18 cellular contexts compared by ENCODE assay signal in the genomic region with DNA sequence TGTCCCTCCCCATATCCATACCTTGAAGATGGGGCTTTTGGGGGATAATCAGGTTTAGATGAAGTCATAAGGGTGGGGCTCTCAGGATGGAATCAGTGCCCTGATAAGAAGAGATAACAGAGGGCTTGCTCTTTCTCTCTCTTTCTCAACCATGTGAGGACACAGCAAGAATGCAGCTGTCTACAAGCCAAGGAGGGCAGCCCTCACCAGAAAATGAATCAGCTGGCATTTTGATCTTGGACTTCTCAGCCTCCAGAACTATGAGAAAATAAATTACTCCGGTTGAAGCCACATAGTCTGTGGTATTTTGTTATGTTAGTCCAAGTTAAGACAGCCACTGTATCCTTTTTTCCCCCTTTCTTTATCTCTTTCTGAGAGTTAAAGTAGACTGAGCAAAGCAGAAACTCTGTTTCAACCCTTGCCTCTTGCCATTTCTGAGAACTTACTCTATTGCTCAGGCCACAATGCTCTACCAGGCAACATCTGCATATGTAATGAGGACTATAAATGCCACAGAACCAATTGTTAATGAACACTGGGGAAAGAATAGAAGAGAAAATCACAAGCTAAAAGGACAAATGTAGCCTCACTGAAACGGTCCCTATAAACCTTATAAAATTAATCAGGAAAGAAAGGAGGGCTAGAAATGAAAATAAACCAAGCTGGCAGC. TPM values are rescaled to one million over a fixed set of nuclear protein-coding genes. Genes with fewer than 3 reads are reported as not detected.
DNase-seq lines count a peak whose midpoint lies in the region; ATAC-seq and TF ChIP-seq lines count a peak whose summit lies in the region.
"Had no signal": no experiment of that assay in that cellular context is flagged by ENCODE, and none has a peak within 500 bp of the region (broad histone marks: within the 10 kb centered on the region; RNA-seq: fewer than 3 reads in every experiment).

No MANE protein-coding gene starts in this region.

- no peaks in the 10 kb centered on the region for H4K20me1 ChIP-seq in IMR-90 (ENCODE audit: insufficient read depth, low read length)

- peaks cover 3% of the 10 kb centered on the region for H3K9me3 ChIP-seq in IMR-90 (ENCODE audit: control insufficient read depth, insufficient read depth, low read length)
- H3K9me3 ChIP-seq in effector memory CD4-positive, alpha-beta T cell (ENCODE audit: control insufficient read depth, low read length), result no peaks in the 10 kb centered on the region
- H3K9me3 ChIP-seq: heart right ventricle, suprapubic skin had no signal

- DNase-seq in EH (ENCODE audit: low read depth) (peak; percentile 75), IMR-90 (peak; percentile 62), astrocyte of the hippocampus (ENCODE audit: low read depth, low spot score) (peak; percentile 62), mesendoderm (peak; percentile 57), UCSD-AML1 (lab: John Stamatoyannopoulos, UW; ENCODE audit: unreplicated experiment) (no peak)
- DNase-seq in effector memory CD4-positive, alpha-beta T cell, result no peak
- DNase-seq: anterior cingulate cortex; CD4-positive, CD25-positive, alpha-beta regulatory T cell; effector CD8-positive, alpha-beta T cell; GDM1; heart right ventricle; NCI-H1092 treated with DMSO at 0.1 percent for 48 hours; NCI-H446; T-helper 17 cell had no signal

- no peaks in the 10 kb centered on the region for H3K79me2 ChIP-seq in mesendoderm (ENCODE audit: control insufficient read depth, insufficient read depth, low read length)

- peak overlapping the region; percentile 22; the same call in 1 of the 2 replicates for H3K4me2 ChIP-seq in IMR-90 (ENCODE audit: low read depth, low read length)
- H3K4me2 ChIP-seq in mesendoderm (ENCODE audit: low read length), result no peak overlapping the region

- H3K9ac ChIP-seq in IMR-90 (ENCODE audit: low read depth, low read length) (no peak overlapping the region), mesendoderm (ENCODE audit: low read length) (no peak overlapping the region)

- H2AK5ac ChIP-seq in IMR-90 (ENCODE audit: low read depth, low read length) (no peak overlapping the region; the same call in 1 of the 2 replicates), mesendoderm (ENCODE audit: low read length) (no peak overlapping the region)

- H3K79me1 ChIP-seq in IMR-90 (ENCODE audit: low read depth in 1 of 2, low read length in 2 of 2) (no peaks in the 10 kb centered on the region), mesendoderm (ENCODE audit: low read length) (no peaks in the 10 kb centered on the region)

- H3K27ac ChIP-seq in IMR-90 (ENCODE audit: insufficient read depth, low read length), result no peak overlapping the region
- H3K27ac ChIP-seq in mesendoderm (ENCODE audit: low read depth, low read length), result no peak overlapping the region
- H3K27ac ChIP-seq in effector memory CD4-positive, alpha-beta T cell (ENCODE audit: insufficient read depth, low read length, poor library complexity, severe bottlenecking), result no peak overlapping the region
- H3K27ac ChIP-seq: heart right ventricle, suprapubic skin had no signal

- H2BK15ac ChIP-seq in IMR-90 (ENCODE audit: low read depth, low read length), result no peak overlapping the region
- no peak overlapping the region for H2BK15ac ChIP-seq in mesendoderm (replicated peaks; ENCODE audit: low read depth)

- TF ChIP-seq POLR2A in IMR-90 (IDR thresholded peaks at IDR 0.05; ENCODE audit: low read depth, low read length), result no peak

- POLR2A ChIA-PET in IMR-90 (lab: Charles Lee; ENCODE audit: unreplicated experiment), result interaction anchor here (0.7 kb wide), 1 partner anchor 50 kb away, joined by 3 read pairs; no protein-coding TSS in a partner anchor

- dilution Hi-C loops in IMR-90 (cut with HindIII; ENCODE audit: low sequenced_read_pairs, unreplicated experiment), result no loop called here

- no peak for TF ChIP-seq CTCF in IMR-90 (conservative IDR thresholded peaks at IDR 0.05; ENCODE audit: low read depth, low read length)

- 0 out of 2 replicates have a peak overlapping the region, but pooled peaks have one; percentile 19 for H3K14ac ChIP-seq in IMR-90 (replicated peaks; ENCODE audit: low read depth, low read length)

- H2BK20ac ChIP-seq in IMR-90 (ENCODE audit: low read depth, low read length), result no peak overlapping the region

- in situ Hi-C loops in IMR-90 (cut with MboI; ENCODE audit: low sequenced_read_pairs), result no loop called here

- H4K91ac ChIP-seq in IMR-90 (ENCODE audit: insufficient read depth, low read depth, low read length), result no peak overlapping the region

- CTCF ChIA-PET in IMR-90 (lab: Yijun Ruan, JAX), result interaction anchor here (0.7 kb wide), 1 partner anchor 580 kb away, joined by 3 read pairs; no protein-coding TSS in a partner anchor

- H2BK120ac ChIP-seq in IMR-90 (ENCODE audit: low read depth, low read length) (no peak overlapping the region), mesendoderm (ENCODE audit: low read depth, low read length) (no peak overlapping the region)

- no peak overlapping the region for H2AFZ ChIP-seq in IMR-90 (replicated peaks; ENCODE audit: low read length, poor library complexity)

- H3K27me3 ChIP-seq in IMR-90 (ENCODE audit: control insufficient read depth, insufficient read depth, low read length) (no peaks in the 10 kb centered on the region), mesendoderm (ENCODE audit: insufficient read depth, low read length, poor library complexity) (no peaks in the 10 kb centered on the region)
- H3K27me3 ChIP-seq in effector memory CD4-positive, alpha-beta T cell (replicated peaks; ENCODE audit: control insufficient read depth, insufficient read depth, low read length, poor library complexity, severe bottlenecking), result no peaks in the 10 kb centered on the region
- H3K27me3 ChIP-seq: heart right ventricle, suprapubic skin had no signal

- peaks cover 3% of the 10 kb centered on the region; the same call in 1 of the 2 replicates for H3K9me1 ChIP-seq in IMR-90 (ENCODE audit: insufficient read depth, low read length)

- H3K23ac ChIP-seq in IMR-90 (ENCODE audit: low read depth, low read length), result no peak overlapping the region
- no peak overlapping the region for H3K23ac ChIP-seq in mesendoderm (ENCODE audit: low read length)

- no peak for TF ChIP-seq RAD21 in IMR-90 (IDR thresholded peaks at IDR 0.05; ENCODE audit: low read length)

- H2BK5ac ChIP-seq in IMR-90 (ENCODE audit: low read depth, low read length, poor library complexity, severe bottlenecking) (peak overlapping the region; percentile 64), mesendoderm (ENCODE audit: low read length) (no peak overlapping the region)

- H3K4me3 ChIP-seq in IMR-90 (ENCODE audit: insufficient read depth, low read depth, low read length) (no peak overlapping the region), mesendoderm (ENCODE audit: low read length) (no peak overlapping the region)
- no peak overlapping the region for H3K4me3 ChIP-seq in effector memory CD4-positive, alpha-beta T cell (ENCODE audit: insufficient read depth, low read depth, low read length, poor library complexity, severe bottlenecking)
- H3K4me3 ChIP-seq: heart right ventricle, suprapubic skin had no signal

- no peak overlapping the region for H3K4ac ChIP-seq in IMR-90 (ENCODE audit: low read depth, low read length)
- no peak overlapping the region for H3K4ac ChIP-seq in mesendoderm (ENCODE audit: low read depth, low read length)

- H4K8ac ChIP-seq in IMR-90 (ENCODE audit: low read depth in 2 of 2, low read length in 2 of 2) (no peak overlapping the region), mesendoderm (ENCODE audit: low read depth, low read length) (no peak overlapping the region)

- no CpG with 5 or more reads among the region's 2 CpGs for WGBS in IMR-90 (ENCODE audit: extremely low coverage in 2 of 2, insufficient read length in 1 of 2), 2 experiments
- no CpG with 5 or more reads among the region's 2 CpGs for WGBS in mesendoderm (ENCODE audit: extremely low coverage, insufficient coverage, low lambda C conversion rate)

- H4K5ac ChIP-seq in IMR-90 (ENCODE audit: low read depth, low read length) (no peak overlapping the region), mesendoderm (ENCODE audit: low read length) (no peak overlapping the region)

- H3K18ac ChIP-seq in IMR-90 (ENCODE audit: low read depth, low read length), result peak overlapping the region; percentile 65; the same call in 1 of the 2 replicates
- no peak overlapping the region for H3K18ac ChIP-seq in mesendoderm (ENCODE audit: low read length)

- H3K36me3 ChIP-seq in IMR-90 (ENCODE audit: control insufficient read depth, insufficient read depth, low read length) (no peaks in the 10 kb centered on the region), mesendoderm (ENCODE audit: control insufficient read depth, insufficient read depth, low read length) (no peaks in the 10 kb centered on the region)
- H3K36me3 ChIP-seq in effector memory CD4-positive, alpha-beta T cell (ENCODE audit: control insufficient read depth, insufficient read depth, low read length), result no peaks in the 10 kb centered on the region

- no peak overlapping the region for H3K56ac ChIP-seq in IMR-90 (ENCODE audit: extremely low read depth, insufficient read depth, low read length)
- no peak overlapping the region for H3K56ac ChIP-seq in mesendoderm (ENCODE audit: low read length)

- no TSS peak for BruUV-seq in IMR-90 (replicated peaks; lab: Mats Ljungman, UMichigan)

- no peak overlapping the region for H2AK9ac ChIP-seq in IMR-90 (replicated peaks; ENCODE audit: low read depth, low read length, poor library complexity)

- H3K4me1 ChIP-seq in IMR-90 (ENCODE audit: control insufficient read depth, insufficient read depth, low read length), result peaks cover 9% of the 10 kb centered on the region
- no peaks in the 10 kb centered on the region for H3K4me1 ChIP-seq in mesendoderm (ENCODE audit: control insufficient read depth, low read depth, low read length)
- H3K4me1 ChIP-seq in effector memory CD4-positive, alpha-beta T cell (ENCODE audit: control insufficient read depth, insufficient read depth, low read length, poor library complexity, severe bottlenecking), result no peaks in the 10 kb centered on the region
- H3K4me1 ChIP-seq: suprapubic skin had no signal

- ATAC-seq in IMR-90 (ENCODE audit: low read depth), result peak; percentile 69
- no peak for ATAC-seq in GM19035 (IDR thresholded peaks at IDR 0.05; ENCODE audit: unreplicated experiment)
- no peak for ATAC-seq in GM18519 (IDR thresholded peaks at IDR 0.05; ENCODE audit: low FRiP score, unreplicated experiment)
- ATAC-seq: heart right ventricle, Panc1, T-helper 17 cell had no signal

- intact Hi-C loops in IMR-90 (cut with micrococcal nuclease), result no loop called here

TF ChIP-seq in IMR-90, 13 proteins besides CTCF, POLR2A, EP300 and RAD21 (continues in another document):
- TF ChIP-seq NFE2L2 (IDR thresholded peaks at IDR 0.05; ENCODE audit: low read depth, low read length) (no peak), RCOR1 (IDR thresholded peaks at IDR 0.05; ENCODE audit: insufficient replicate concordance, low read length) (no peak), MAFK (IDR thresholded peaks at IDR 0.05; ENCODE audit: low read depth, low read length) (no peak), SMC3 (IDR thresholded peaks at IDR 0.05; ENCODE audit: low read depth, low read length) (no peak), BHLHE40 (IDR thresholded peaks at IDR 0.05; ENCODE audit: low read depth, low read length) (no peak)

RNA-seq across cellular contexts. Expression of a gene that starts 56.9 kb away (rescaled TPM):
- 14.7 and 20.6 TPM in 2 replicates for total RNA-seq in IMR-90 (2012; rRNA removed)
- polyA plus RNA-seq in IMR-90 (2012; rRNA removed), result 2.9 and 3.5 TPM in 2 replicates
- 0.44 and 0.71 TPM in 2 replicates for polyA plus RNA-seq in IMR-90 (2012; cell fraction: cytosol; rRNA removed)
- polyA plus RNA-seq in IMR-90 (2012; cell fraction: nucleus; rRNA removed; ENCODE audit: low replicate concordance), result 0.44 and 2.1 TPM in 2 replicates
- polyA plus RNA-seq in mesendoderm (2013, experiment 1 of 2), result 15.5 TPM
- polyA plus RNA-seq in mesendoderm (2013, experiment 2 of 2), result 15.7 TPM

Comparison
In these comparisons a context has a peak if more than half of its experiments do, and no peak if none do; other contexts are left out.
1. DNase-seq: peak in EH (single experiment), IMR-90 (single experiment), astrocyte of the hippocampus (single experiment) and mesendoderm (single experiment); none in UCSD-AML1 (single experiment) and effector memory CD4-positive, alpha-beta T cell (0 of 3).